Comparison of ENCODE assay signal across 12 cellular contexts in the genomic region with DNA sequence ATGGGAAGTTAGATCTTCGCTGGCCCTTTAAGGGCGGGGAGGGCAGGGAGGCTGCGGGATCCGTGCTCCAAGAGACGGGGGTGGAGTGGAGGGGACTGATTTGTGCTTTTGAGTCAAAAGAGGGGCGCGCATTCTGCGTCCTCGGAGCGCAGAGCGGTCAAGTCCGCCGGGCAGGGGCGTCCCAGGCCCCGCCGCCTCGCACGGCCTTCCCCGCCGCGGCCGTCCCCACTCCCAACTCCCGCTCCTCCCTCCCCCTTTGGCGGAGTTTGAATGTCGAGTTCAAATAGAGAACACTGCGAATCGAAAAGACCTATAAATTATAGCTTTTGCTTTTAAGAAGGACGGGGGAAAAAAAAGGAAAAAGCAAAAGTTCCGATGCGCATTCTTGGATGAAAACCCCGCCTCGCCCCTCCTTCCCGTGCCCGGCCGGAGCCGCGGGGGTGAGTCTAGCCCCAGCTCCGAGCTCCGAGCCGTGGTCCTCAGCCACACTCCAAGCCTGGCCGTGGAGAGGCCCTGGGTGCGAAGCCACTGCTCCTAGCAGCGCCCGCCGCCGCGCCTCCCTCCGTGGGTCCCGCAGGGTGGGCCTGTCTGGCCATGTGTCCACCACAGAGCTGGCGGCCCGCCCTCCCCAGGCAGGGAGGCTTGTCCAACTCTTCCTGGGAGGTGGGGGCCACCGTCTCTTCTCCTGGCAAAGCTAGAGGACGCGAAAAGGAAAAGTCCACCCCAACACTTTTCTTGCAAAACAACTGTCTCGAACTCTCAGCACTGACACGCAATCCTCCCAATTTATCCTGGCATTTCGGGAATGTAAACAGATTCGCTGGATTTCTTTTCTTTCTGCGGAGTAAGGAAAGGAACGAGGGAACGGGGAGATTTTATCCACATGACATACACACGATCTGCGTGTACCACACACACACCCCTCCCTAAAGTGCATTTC. TPM values are rescaled to one million over a fixed set of nuclear protein-coding genes. Genes with fewer than 3 reads are reported as not detected.
DNase-seq lines count a peak whose midpoint lies in the region; ATAC-seq and TF ChIP-seq lines count a peak whose summit lies in the region.
"Had no signal": no experiment of that assay in that cellular context is flagged by ENCODE, and none has a peak within 500 bp of the region (broad histone marks: within the 10 kb centered on the region; RNA-seq: fewer than 3 reads in every experiment).

No MANE protein-coding gene starts in this region.

- ATAC-seq in gastroesophageal sphincter (no peak), GM19463 (IDR thresholded peaks at IDR 0.05; ENCODE audit: unreplicated experiment) (no peak), GM18867 (IDR thresholded peaks at IDR 0.05; ENCODE audit: unreplicated experiment) (no peak)

- H3K9ac ChIP-seq in ES-I3 (ENCODE audit: low read depth, low read length) = peak overlapping the region; percentile 21; the same call in 1 of the 2 replicates
- H3K9ac ChIP-seq: parathyroid adenoma had no signal

- peaks cover 22% of the 10 kb centered on the region for H3K4me1 ChIP-seq in ES-I3 (ENCODE audit: insufficient read depth, low read length)
- H3K4me1 ChIP-seq in gastroesophageal sphincter = peaks cover 0 to 79% (median 33%) of the 10 kb centered on the region in 3 donors
- peaks cover 6% of the 10 kb centered on the region for H3K4me1 ChIP-seq in prostate gland (replicated peaks)

- intact Hi-C loops in prostate gland (cut with DNase I) = no loop called here

- WGBS in gastroesophageal sphincter (ENCODE audit: low coverage in 1 of 2), 2 donors = 33 to 49% methylated on average over 8 to 13 of the region's 63 CpGs
- WGBS in prostate gland = 22% methylated on average over 61 of the region's 63 CpGs

- TF ChIP-seq EP300 in gastroesophageal sphincter (IDR thresholded peaks at IDR 0.05) = no peak

- H3K9me3 ChIP-seq in ES-I3 (ENCODE audit: control insufficient read depth, insufficient read depth, low read length) = no peaks in the 10 kb centered on the region
- no peaks in the 10 kb centered on the region for H3K9me3 ChIP-seq in gastroesophageal sphincter
- H3K9me3 ChIP-seq in prostate gland = no peaks in the 10 kb centered on the region
- H3K9me3 ChIP-seq: thyroid gland had no signal

- no peaks in the 10 kb centered on the region for H3K36me3 ChIP-seq in ES-I3 (ENCODE audit: insufficient read depth, low read length)
- peaks cover 0 to 10% of the 10 kb centered on the region in 2 donors for H3K36me3 ChIP-seq in gastroesophageal sphincter
- H3K36me3 ChIP-seq in prostate gland = no peaks in the 10 kb centered on the region
- H3K36me3 ChIP-seq: thyroid gland had no signal

- peak overlapping the region; percentile 7; the same call in 1 of the 2 replicates for H3K27ac ChIP-seq in RWPE1
- peak overlapping the region in 3 of 4 donors; percentile 70 to 86 (median 79) for H3K27ac ChIP-seq in gastroesophageal sphincter
- H3K27ac ChIP-seq in prostate gland = no peak overlapping the region
- H3K27ac ChIP-seq: parathyroid adenoma, thyroid gland had no signal

- peaks cover 79% of the 10 kb centered on the region for H3K27me3 ChIP-seq in gastroesophageal sphincter
- H3K27me3 ChIP-seq in prostate gland (replicated peaks; ENCODE audit: insufficient read depth) = peaks cover 33% of the 10 kb centered on the region

- TF ChIP-seq POLR2A in gastroesophageal sphincter (IDR thresholded peaks at IDR 0.05) = no peak
- no peak for TF ChIP-seq POLR2A in prostate gland (IDR thresholded peaks at IDR 0.05)

- no peak for DNase-seq in RWPE1 (ENCODE audit: low spot score)
- DNase-seq in retina = peak; percentile 69
- DNase-seq in prostate gland (ENCODE audit: low spot score) = no peak
- DNase-seq in pons (ENCODE audit: low spot score) = no peak
- DNase-seq: activated CD4-positive, alpha-beta T cell treated with anti-CD3 and anti-CD28 coated beads for 4 hours; NCI-H345; thyroid gland had no signal

- peak overlapping the region in 1 of 2 donors; percentile 50 for H3K4me3 ChIP-seq in gastroesophageal sphincter
- peak overlapping the region in 1 of 2 donors; percentile 10 for H3K4me3 ChIP-seq in prostate gland
- H3K4me3 ChIP-seq: thyroid gland had no signal

- POLR2A ChIA-PET in RWPE1 (lab: Yijun Ruan, JAX; ENCODE audit: low non-redundant PET) = no interaction called here

- TF ChIP-seq CTCF in RWPE1 (conservative IDR thresholded peaks at IDR 0.05; ENCODE audit: low read depth) = no peak
- TF ChIP-seq CTCF in gastroesophageal sphincter (IDR thresholded peaks at IDR 0.05) = no peak
- TF ChIP-seq CTCF in prostate gland (IDR thresholded peaks at IDR 0.05) = no peak

- CTCF ChIA-PET in RWPE1 (lab: Yijun Ruan, JAX) = no interaction called here

RNA-seq across cellular contexts. Expression of a gene that starts 3.6 kb away (rescaled TPM):
- total RNA-seq in gastroesophageal sphincter = 10 to 100 TPM in 1 of 4 donors, 1 to 10 TPM in 2, under 1 TPM in 1; 0.40 to 10.6 (median 3.9) TPM
- total RNA-seq in prostate gland = 1 to 10 TPM; 4.7 to 4.8 TPM

RNA-seq across cellular contexts. Expression of a gene that starts 15.3 kb away (rescaled TPM):
- total RNA-seq in gastroesophageal sphincter (1 to 10 TPM in 3 of 4 donors, under 1 TPM in 1; 0.81 to 2.5 (median 2.0) TPM), prostate gland (10 to 100 TPM in 1 of 2 donors, 1 to 10 TPM in 1; 2.0 to 17.0 TPM)

RNA-seq across cellular contexts. Expression of a gene that starts 46.0 kb away (rescaled TPM):
- 10 to 100 TPM in 2 of 4 donors, 1 to 10 TPM in 2; 6.7 to 11.5 (median 10.0) TPM for total RNA-seq in gastroesophageal sphincter
- 10 to 100 TPM; 28.0 to 28.5 TPM for total RNA-seq in prostate gland

Comparison
In these comparisons a context has a peak if more than half of its experiments do, and no peak if none do; other contexts are left out.
1. H3K27ac ChIP-seq: peak in RWPE1 (single experiment) and gastroesophageal sphincter (3 of 4); none in prostate gland (0 of 2).